Comparison of ENCODE assay signal across 13 cellular contexts in the genomic region with DNA sequence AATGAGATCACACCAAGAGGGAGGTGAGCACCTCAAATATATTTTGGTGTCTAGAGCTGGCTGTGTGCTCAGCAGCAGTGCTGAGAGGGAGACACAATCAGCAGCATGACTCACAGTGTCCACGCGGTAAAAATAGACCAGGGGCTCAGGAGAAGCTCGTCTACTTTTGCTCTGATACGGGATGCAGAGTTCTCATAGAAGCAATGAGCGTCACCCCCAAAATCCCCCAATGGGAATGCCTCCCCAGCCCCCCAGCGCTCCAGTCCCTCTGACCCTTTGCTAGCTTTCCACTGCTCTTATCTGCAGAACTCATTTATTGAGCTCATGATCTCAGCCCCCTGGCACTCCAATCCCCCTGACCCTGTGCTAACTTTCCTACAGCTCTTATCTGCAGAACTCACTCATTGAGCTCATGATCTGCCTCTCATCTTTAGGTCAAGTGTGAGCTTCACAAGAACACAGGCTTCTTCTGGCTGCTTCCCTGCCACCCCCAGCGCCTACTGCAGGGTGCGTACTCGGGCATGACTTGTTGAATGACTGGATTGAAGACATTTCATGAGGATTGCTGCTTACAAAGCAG. TPM values are rescaled to one million over a fixed set of nuclear protein-coding genes. Genes with fewer than 3 reads are reported as not detected.
DNase-seq lines count a peak whose midpoint lies in the region; ATAC-seq and TF ChIP-seq lines count a peak whose summit lies in the region.
"Had no signal": no experiment of that assay in that cellular context is flagged by ENCODE, and none has a peak within 500 bp of the region (broad histone marks: within the 10 kb centered on the region; RNA-seq: fewer than 3 reads in every experiment).

No MANE protein-coding gene starts in this region.

- no peak for ATAC-seq in GM23338
- no peak for ATAC-seq in GM21576 (IDR thresholded peaks at IDR 0.05; ENCODE audit: unreplicated experiment)
- no peak for ATAC-seq in GM19455 (IDR thresholded peaks at IDR 0.05; ENCODE audit: unreplicated experiment)
- ATAC-seq in GM21423 (IDR thresholded peaks at IDR 0.05; ENCODE audit: unreplicated experiment): no peak
- ATAC-seq: GM12878; naive thymus-derived CD4-positive, alpha-beta T cell had no signal

- no peaks in the 10 kb centered on the region for H4K20me1 ChIP-seq in GM23338 (replicated peaks; ENCODE audit: insufficient read depth)
- H4K20me1 ChIP-seq in hepatocyte (ENCODE audit: insufficient read depth, poor library complexity, severe bottlenecking): no peaks in the 10 kb centered on the region

- H3K27ac ChIP-seq in GM23338 (ENCODE audit: low read depth) (no peak overlapping the region), brain microvascular endothelial cell (no peak overlapping the region), hepatocyte (peak overlapping the region; percentile 86)
- H3K27ac ChIP-seq in CD8-positive, alpha-beta memory T cell (ENCODE audit: low read depth, low read length): no peak overlapping the region
- H3K27ac ChIP-seq: spleen had no signal

- no peaks in the 10 kb centered on the region for H3K4me1 ChIP-seq in GM23338 (ENCODE audit: insufficient read depth)
- peaks cover 11% of the 10 kb centered on the region for H3K4me1 ChIP-seq in hepatocyte (ENCODE audit: insufficient read depth)
- H3K4me1 ChIP-seq in CD8-positive, alpha-beta memory T cell (ENCODE audit: insufficient read depth, low read length): no peaks in the 10 kb centered on the region
- H3K4me1 ChIP-seq: spleen had no signal

- 27% methylated on average over 9 of the region's 9 CpGs for WGBS in hepatocyte (ENCODE audit: low lambda C conversion rate, missing lambda C conversion rate)

- DNase-seq in GM23338 (ENCODE audit: low spot score): no peak
- DNase-seq in brain microvascular endothelial cell: peak; percentile 32
- peak; percentile 72 for DNase-seq in hepatocyte (ENCODE audit: low spot score)
- peak; percentile 44 for DNase-seq in stromal cell of bone marrow (ENCODE audit: low read depth)
- no peak for DNase-seq in CD8-positive, alpha-beta memory T cell
- DNase-seq: activated CD8-positive, alpha-beta memory T cell treated with anti-CD3 and anti-CD28 coated beads for 24 hours; activated naive CD8-positive, alpha-beta T cell treated with anti-CD3 and anti-CD28 coated beads for 36 hours; naive thymus-derived CD4-positive, alpha-beta T cell; spleen had no signal

- no peaks in the 10 kb centered on the region for H3F3A ChIP-seq in GM23338 (replicated peaks; ENCODE audit: low read depth)

- no peak overlapping the region for H3K4me3 Mint-ChIP-seq in GM23338
- H3K4me3 Mint-ChIP-seq in CD8-positive, alpha-beta memory T cell: no peak overlapping the region
- H3K4me3 Mint-ChIP-seq: activated naive CD8-positive, alpha-beta T cell treated with anti-CD3 and anti-CD28 coated beads for 36 hours; naive thymus-derived CD4-positive, alpha-beta T cell had no signal

- no peaks in the 10 kb centered on the region for H3K27me3 ChIP-seq in GM23338 (ENCODE audit: insufficient read depth)
- no peaks in the 10 kb centered on the region for H3K27me3 ChIP-seq in brain microvascular endothelial cell (replicated peaks)
- no peaks in the 10 kb centered on the region for H3K27me3 ChIP-seq in hepatocyte
- no peaks in the 10 kb centered on the region for H3K27me3 ChIP-seq in CD8-positive, alpha-beta memory T cell (ENCODE audit: insufficient read depth, low read length, poor library complexity, severe bottlenecking)

- H3K4me2 ChIP-seq in GM23338 (no peak overlapping the region), hepatocyte (peak overlapping the region; percentile 24)

- peaks cover 8% of the 10 kb centered on the region for H3K27me3 Mint-ChIP-seq in GM23338 (ENCODE audit: insufficient read depth, low read depth, poor library complexity)
- H3K27me3 Mint-ChIP-seq in CD8-positive, alpha-beta memory T cell: peaks cover 6 to 21% of the 10 kb centered on the region in 2 donors

- H3K9me2 ChIP-seq in GM23338 (ENCODE audit: insufficient read depth): no peaks in the 10 kb centered on the region
- no peaks in the 10 kb centered on the region for H3K9me2 ChIP-seq in hepatocyte (replicated peaks; ENCODE audit: insufficient read depth)

- in situ Hi-C loops in brain microvascular endothelial cell (cut with HindIII; ENCODE audit: low pct_ligation_motif_present, low sequenced_read_pairs): no loop called here

- POLR2A ChIA-PET in CD8-positive, alpha-beta memory T cell (lab: Charles Lee): no interaction called here

- CTCF ChIA-PET in CD8-positive, alpha-beta memory T cell (lab: Charles Lee): no interaction called here

- peaks cover 6% of the 10 kb centered on the region for H3K4me1 Mint-ChIP-seq in GM23338
- H3K4me1 Mint-ChIP-seq in CD8-positive, alpha-beta memory T cell: no peaks in the 10 kb centered on the region
- H3K4me1 Mint-ChIP-seq: activated naive CD8-positive, alpha-beta T cell treated with anti-CD3 and anti-CD28 coated beads for 36 hours; naive thymus-derived CD4-positive, alpha-beta T cell had no signal

- no peak for TF ChIP-seq CTCF in GM23338 (conservative IDR thresholded peaks at IDR 0.05; ENCODE audit: low read depth in 2 of 2)
- TF ChIP-seq CTCF in brain microvascular endothelial cell (IDR thresholded peaks at IDR 0.05; ENCODE audit: low read depth, low read length, missing control alignments): peak; percentile 15
- TF ChIP-seq CTCF in hepatocyte (IDR thresholded peaks at IDR 0.05; ENCODE audit: poor library complexity): peak; percentile 25

- H3K36me3 Mint-ChIP-seq in GM23338 (ENCODE audit: low read depth): peaks cover 3% of the 10 kb centered on the region
- H3K36me3 Mint-ChIP-seq in CD8-positive, alpha-beta memory T cell: no peaks in the 10 kb centered on the region
- H3K36me3 Mint-ChIP-seq: activated naive CD8-positive, alpha-beta T cell treated with anti-CD3 and anti-CD28 coated beads for 36 hours; naive thymus-derived CD4-positive, alpha-beta T cell had no signal

- H3K4me3 ChIP-seq in GM23338 (no peak overlapping the region), brain microvascular endothelial cell (ENCODE audit: low read depth, low read length) (no peak overlapping the region), hepatocyte (no peak overlapping the region)
- no peak overlapping the region for H3K4me3 ChIP-seq in CD8-positive, alpha-beta memory T cell (ENCODE audit: low read length)
- H3K4me3 ChIP-seq: GM12878, spleen had no signal

- H2AFZ ChIP-seq in GM23338 (no peak overlapping the region), hepatocyte (no peak overlapping the region)

- H3K9me3 Mint-ChIP-seq in GM23338: no peaks in the 10 kb centered on the region; the same call in 2 of the 3 replicates
- H3K9me3 Mint-ChIP-seq in CD8-positive, alpha-beta memory T cell: no peaks in the 10 kb centered on the region
- H3K9me3 Mint-ChIP-seq: activated naive CD8-positive, alpha-beta T cell treated with anti-CD3 and anti-CD28 coated beads for 36 hours had no signal

- H3K79me2 ChIP-seq in GM23338 (replicated peaks; ENCODE audit: insufficient read depth) (no peaks in the 10 kb centered on the region), hepatocyte (no peaks in the 10 kb centered on the region)

- no peaks in the 10 kb centered on the region for H3K9me3 ChIP-seq in hepatocyte (ENCODE audit: low read depth)
- H3K9me3 ChIP-seq in CD8-positive, alpha-beta memory T cell (ENCODE audit: low read length): no peaks in the 10 kb centered on the region
- H3K9me3 ChIP-seq: spleen had no signal

- H3K27ac Mint-ChIP-seq in GM23338: peak overlapping the region; percentile 22; the same call in 1 of the 2 replicates
- H3K27ac Mint-ChIP-seq in CD8-positive, alpha-beta memory T cell: no peak overlapping the region
- H3K27ac Mint-ChIP-seq: activated naive CD8-positive, alpha-beta T cell treated with anti-CD3 and anti-CD28 coated beads for 36 hours; naive thymus-derived CD4-positive, alpha-beta T cell had no signal

- H3K36me3 ChIP-seq in GM23338 (ENCODE audit: insufficient read depth) (no peaks in the 10 kb centered on the region), brain microvascular endothelial cell (replicated peaks) (no peaks in the 10 kb centered on the region), hepatocyte (replicated peaks; ENCODE audit: insufficient read depth, low read depth) (no peaks in the 10 kb centered on the region)
- no peaks in the 10 kb centered on the region for H3K36me3 ChIP-seq in CD8-positive, alpha-beta memory T cell (ENCODE audit: insufficient read depth, low read length)
- H3K36me3 ChIP-seq: spleen had no signal

TF ChIP-seq in GM23338, 12 proteins besides CTCF, POLR2A, EP300 and RAD21 (continues in another document):
- TF ChIP-seq, protein P1, sequence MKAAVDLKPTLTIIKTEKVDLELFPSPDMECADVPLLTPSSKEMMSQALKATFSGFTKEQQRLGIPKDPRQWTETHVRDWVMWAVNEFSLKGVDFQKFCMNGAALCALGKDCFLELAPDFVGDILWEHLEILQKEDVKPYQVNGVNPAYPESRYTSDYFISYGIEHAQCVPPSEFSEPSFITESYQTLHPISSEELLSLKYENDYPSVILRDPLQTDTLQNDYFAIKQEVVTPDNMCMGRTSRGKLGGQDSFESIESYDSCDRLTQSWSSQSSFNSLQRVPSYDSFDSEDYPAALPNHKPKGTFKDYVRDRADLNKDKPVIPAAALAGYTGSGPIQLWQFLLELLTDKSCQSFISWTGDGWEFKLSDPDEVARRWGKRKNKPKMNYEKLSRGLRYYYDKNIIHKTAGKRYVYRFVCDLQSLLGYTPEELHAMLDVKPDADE (IDR thresholded peaks at IDR 0.05): no peak
- no peak for TF ChIP-seq ZNF114 (CRISPR knock-in tag; IDR thresholded peaks at IDR 0.05)

RNA-seq across cellular contexts. Expression of gene SYNDIG1, which starts 34.0 kb away (rescaled TPM):
- total RNA-seq in GM23338 (2014; rRNA removed; shearing (Covaris generic)): 4.8 and 7.4 TPM in 2 replicates
- polyA plus RNA-seq in GM23338 (2016; fragmentation: Nextera tagmentation; extraction: Ambion mirVana): 2.8 and 3.0 TPM in 2 replicates
- 1.4 and 1.5 TPM in 2 replicates for total RNA-seq in hepatocyte
- polyA plus RNA-seq in hepatocyte: 1.2 and 2.3 TPM in 2 replicates
- total RNA-seq in CD8-positive, alpha-beta memory T cell: not detected
- polyA plus RNA-seq in CD8-positive, alpha-beta memory T cell: not detected
- total RNA-seq: activated naive CD8-positive, alpha-beta T cell treated with anti-CD3 and anti-CD28 coated beads for 36 hours; GM12878; naive thymus-derived CD4-positive, alpha-beta T cell had no signal
- polyA plus RNA-seq: GM12878; naive thymus-derived CD4-positive, alpha-beta T cell had no signal

Comparison
In these comparisons a context has a peak if more than half of its experiments do, and no peak if none do; other contexts are left out.
1. DNase-seq: peak in brain microvascular endothelial cell (single experiment), hepatocyte (single experiment) and stromal cell of bone marrow (single experiment); none in GM23338 (single experiment) and CD8-positive, alpha-beta memory T cell (0 of 5).
2. CTCF ChIP-seq: peak in brain microvascular endothelial cell (single experiment) and hepatocyte (single experiment); none in GM23338 (0 of 2).